Comparison of ENCODE assay signal across 1 cellular context in the genomic region with DNA sequence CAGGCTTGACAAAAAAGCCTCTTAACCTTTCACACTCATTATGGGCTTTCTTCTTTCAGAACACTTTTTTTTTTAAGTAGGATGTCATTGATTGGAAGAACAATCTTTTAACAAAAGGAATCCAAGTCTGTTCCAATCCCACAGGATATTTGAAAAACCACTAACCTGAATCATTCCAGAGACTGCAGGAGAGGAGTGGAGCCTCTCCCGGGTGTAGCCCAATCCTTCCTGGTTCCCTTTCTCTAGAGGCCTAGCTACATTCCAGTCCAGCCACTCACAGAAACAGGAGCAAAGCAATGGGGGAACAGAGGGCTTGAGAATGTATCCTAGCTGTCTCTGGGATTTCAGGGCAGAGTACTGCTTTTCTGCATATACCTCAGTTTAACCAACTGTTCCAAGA.
TF ChIP-seq lines count a peak whose summit lies in the region.

No MANE protein-coding gene starts in this region.

TF ChIP-seq in WTC11, 78 proteins besides CTCF, POLR2A, EP300 and RAD21 (continued from another document):
- TF ChIP-seq, protein P1, sequence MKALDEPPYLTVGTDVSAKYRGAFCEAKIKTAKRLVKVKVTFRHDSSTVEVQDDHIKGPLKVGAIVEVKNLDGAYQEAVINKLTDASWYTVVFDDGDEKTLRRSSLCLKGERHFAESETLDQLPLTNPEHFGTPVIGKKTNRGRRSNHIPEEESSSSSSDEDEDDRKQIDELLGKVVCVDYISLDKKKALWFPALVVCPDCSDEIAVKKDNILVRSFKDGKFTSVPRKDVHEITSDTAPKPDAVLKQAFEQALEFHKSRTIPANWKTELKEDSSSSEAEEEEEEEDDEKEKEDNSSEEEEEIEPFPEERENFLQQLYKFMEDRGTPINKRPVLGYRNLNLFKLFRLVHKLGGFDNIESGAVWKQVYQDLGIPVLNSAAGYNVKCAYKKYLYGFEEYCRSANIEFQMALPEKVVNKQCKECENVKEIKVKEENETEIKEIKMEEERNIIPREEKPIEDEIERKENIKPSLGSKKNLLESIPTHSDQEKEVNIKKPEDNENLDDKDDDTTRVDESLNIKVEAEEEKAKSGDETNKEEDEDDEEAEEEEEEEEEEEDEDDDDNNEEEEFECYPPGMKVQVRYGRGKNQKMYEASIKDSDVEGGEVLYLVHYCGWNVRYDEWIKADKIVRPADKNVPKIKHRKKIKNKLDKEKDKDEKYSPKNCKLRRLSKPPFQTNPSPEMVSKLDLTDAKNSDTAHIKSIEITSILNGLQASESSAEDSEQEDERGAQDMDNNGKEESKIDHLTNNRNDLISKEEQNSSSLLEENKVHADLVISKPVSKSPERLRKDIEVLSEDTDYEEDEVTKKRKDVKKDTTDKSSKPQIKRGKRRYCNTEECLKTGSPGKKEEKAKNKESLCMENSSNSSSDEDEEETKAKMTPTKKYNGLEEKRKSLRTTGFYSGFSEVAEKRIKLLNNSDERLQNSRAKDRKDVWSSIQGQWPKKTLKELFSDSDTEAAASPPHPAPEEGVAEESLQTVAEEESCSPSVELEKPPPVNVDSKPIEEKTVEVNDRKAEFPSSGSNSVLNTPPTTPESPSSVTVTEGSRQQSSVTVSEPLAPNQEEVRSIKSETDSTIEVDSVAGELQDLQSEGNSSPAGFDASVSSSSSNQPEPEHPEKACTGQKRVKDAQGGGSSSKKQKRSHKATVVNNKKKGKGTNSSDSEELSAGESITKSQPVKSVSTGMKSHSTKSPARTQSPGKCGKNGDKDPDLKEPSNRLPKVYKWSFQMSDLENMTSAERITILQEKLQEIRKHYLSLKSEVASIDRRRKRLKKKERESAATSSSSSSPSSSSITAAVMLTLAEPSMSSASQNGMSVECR (CRISPR knock-in tag; IDR thresholded peaks at IDR 0.05; ENCODE audit: borderline replicate concordance), result no peak
- TF ChIP-seq ZNF263 (CRISPR knock-in tag; IDR thresholded peaks at IDR 0.05; ENCODE audit: low read depth) (no peak), PRDM15 (CRISPR knock-in tag; IDR thresholded peaks at IDR 0.05) (no peak), SMAD4 (CRISPR knock-in tag; IDR thresholded peaks at IDR 0.05) (no peak), SMAD3 (CRISPR knock-in tag; IDR thresholded peaks at IDR 0.05; ENCODE audit: borderline replicate concordance) (no peak), GRHL2 (CRISPR knock-in tag; IDR thresholded peaks at IDR 0.05; ENCODE audit: insufficient replicate concordance, severe bottlenecking) (no peak), RORB (CRISPR knock-in tag; IDR thresholded peaks at IDR 0.05) (no peak), E2F4 (CRISPR knock-in tag; IDR thresholded peaks at IDR 0.05; ENCODE audit: borderline replicate concordance, low read depth) (no peak), PRRX2 (CRISPR knock-in tag; IDR thresholded peaks at IDR 0.05) (no peak), ZNF317 (CRISPR knock-in tag; IDR thresholded peaks at IDR 0.05; ENCODE audit: borderline replicate concordance, low read depth) (no peak), ZBTB21 (CRISPR knock-in tag; IDR thresholded peaks at IDR 0.05; ENCODE audit: borderline replicate concordance) (no peak)
- TF ChIP-seq, protein P2, sequence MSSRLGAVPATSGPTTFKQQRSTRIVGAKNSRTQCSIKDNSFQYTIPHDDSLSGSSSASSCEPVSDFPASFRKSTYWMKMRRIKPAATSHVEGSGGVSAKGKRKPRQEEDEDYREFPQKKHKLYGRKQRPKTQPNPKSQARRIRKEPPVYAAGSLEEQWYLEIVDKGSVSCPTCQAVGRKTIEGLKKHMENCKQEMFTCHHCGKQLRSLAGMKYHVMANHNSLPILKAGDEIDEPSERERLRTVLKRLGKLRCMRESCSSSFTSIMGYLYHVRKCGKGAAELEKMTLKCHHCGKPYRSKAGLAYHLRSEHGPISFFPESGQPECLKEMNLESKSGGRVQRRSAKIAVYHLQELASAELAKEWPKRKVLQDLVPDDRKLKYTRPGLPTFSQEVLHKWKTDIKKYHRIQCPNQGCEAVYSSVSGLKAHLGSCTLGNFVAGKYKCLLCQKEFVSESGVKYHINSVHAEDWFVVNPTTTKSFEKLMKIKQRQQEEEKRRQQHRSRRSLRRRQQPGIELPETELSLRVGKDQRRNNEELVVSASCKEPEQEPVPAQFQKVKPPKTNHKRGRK (CRISPR knock-in tag; IDR thresholded peaks at IDR 0.05; ENCODE audit: borderline replicate concordance), result no peak
